ENCODE assay signal across 30 cellular contexts in the genomic region with DNA sequence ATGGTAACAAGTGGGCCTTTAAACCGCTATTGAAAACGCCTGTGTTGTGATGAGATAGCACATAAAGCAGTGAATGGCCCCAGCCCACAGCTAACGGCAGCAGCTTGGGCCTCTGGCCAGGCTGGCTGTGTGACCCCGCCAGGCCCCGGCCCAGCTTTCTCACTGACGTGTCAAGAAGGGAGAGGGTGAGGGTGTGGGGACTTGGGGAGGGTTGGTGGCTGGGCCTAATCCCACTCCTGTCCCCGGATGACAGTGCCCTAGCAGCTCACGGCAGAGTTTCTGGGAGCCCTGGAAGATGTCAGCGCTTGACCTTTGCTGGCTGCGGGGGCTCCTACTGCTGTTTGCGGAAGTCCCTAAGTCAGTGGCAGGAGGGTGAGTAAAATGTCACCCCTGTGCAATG.
"Had no signal": no experiment of that assay in that cellular context is flagged by ENCODE, and none has a peak within 500 bp of the region (broad histone marks: within the 10 kb centered on the region; RNA-seq: fewer than 3 reads in every experiment).

No MANE protein-coding gene starts in this region.

- H3K9me3 Mint-ChIP-seq: activated T-cell treated with anti-CD3 and anti-CD28 coated beads, Interleukin-2, amount 50 U/mL, for 24 hours; central memory CD8-positive, alpha-beta T cell had no signal

- DNase-seq: activated CD4-positive, alpha-beta memory T cell treated with anti-CD3 and anti-CD28 coated beads for 36 hours; activated CD4-positive, alpha-beta T cell treated with anti-CD3 and anti-CD28 coated beads for 36 hours; activated CD4-positive, alpha-beta T cell treated with anti-CD3 and anti-CD28 coated beads, Interleukin-2, amount 10 ng/mL, durations not matched to agents 24 days and 14 days; activated CD4-positive, CD25-positive, alpha-beta regulatory T cell; activated CD4-positive, CD25-positive, alpha-beta regulatory T cell treated with anti-CD3 and anti-CD28 coated beads, Interleukin-2, amount 50 U/mL, for 72 hours; activated CD8-positive, alpha-beta memory T cell treated with anti-CD3 and anti-CD28 coated beads, Interleukin-2, amount 50 U/mL, for 48 hours; activated gamma-delta T cell; activated naive CD4-positive, alpha-beta T cell; activated naive CD4-positive, alpha-beta T cell treated with anti-CD3 and anti-CD28 coated beads, Interleukin-2, amount 10 ng/mL, durations not matched to agents 7 days and 5 days; activated naive CD8-positive, alpha-beta T cell treated with anti-CD3 and anti-CD28 coated beads, Interleukin-2, amount 10 ng/mL, durations not matched to agents 7 days and 5 days; activated T-cell treated with anti-CD3 and anti-CD28 coated beads for 4 hours; activated T-cell treated with anti-CD3 and anti-CD28 coated beads, Interleukin-2, amount 50 U/mL, for 24 hours; activated T-cell treated with anti-CD3 and anti-CD28 coated beads, Interleukin-2, amount 50 U/mL, for 72 hours; cortex of kidney; dermis blood vessel endothelial cell; effector CD4-positive, alpha-beta T cell; effector memory CD8-positive, alpha-beta T cell; esophagus squamous epithelium; foreskin melanocyte; T-helper 2 cell had no signal

- H3K27ac Mint-ChIP-seq: activated CD4-positive, alpha-beta memory T cell treated with anti-CD3 and anti-CD28 coated beads for 36 hours; activated CD4-positive, alpha-beta T cell treated with anti-CD3 and anti-CD28 coated beads for 36 hours; activated CD4-positive, alpha-beta T cell treated with anti-CD3 and anti-CD28 coated beads, Interleukin-2, amount 10 ng/mL, durations not matched to agents 24 days and 14 days; activated naive CD4-positive, alpha-beta T cell treated with anti-CD3 and anti-CD28 coated beads, Interleukin-2, amount 10 ng/mL, durations not matched to agents 7 days and 5 days; activated naive CD4-positive, alpha-beta T cell treated with anti-CD3 and anti-CD28 coated beads, Interleukin-2, amount 50 U/mL, for 72 hours; activated naive CD8-positive, alpha-beta T cell treated with anti-CD3 and anti-CD28 coated beads, Interleukin-2, amount 10 ng/mL, durations not matched to agents 7 days and 5 days; activated T-cell treated with anti-CD3 and anti-CD28 coated beads, Interleukin-2, amount 50 U/mL, for 24 hours; activated T-cell treated with anti-CD3 and anti-CD28 coated beads, Interleukin-2, amount 50 U/mL, for 72 hours; brain; effector memory CD8-positive, alpha-beta T cell had no signal

- FAIRE-seq: bronchial epithelial cell, colon, endometrium, endothelial cell of umbilical vein had no signal

- H3K36me3 Mint-ChIP-seq: activated CD4-positive, alpha-beta memory T cell treated with anti-CD3 and anti-CD28 coated beads for 36 hours; activated naive CD4-positive, alpha-beta T cell treated with anti-CD3 and anti-CD28 coated beads, Interleukin-2, amount 10 ng/mL, durations not matched to agents 7 days and 5 days; activated naive CD4-positive, alpha-beta T cell treated with anti-CD3 and anti-CD28 coated beads, Interleukin-2, amount 50 U/mL, for 72 hours; activated naive CD8-positive, alpha-beta T cell treated with anti-CD3 and anti-CD28 coated beads, Interleukin-2, amount 10 ng/mL, durations not matched to agents 7 days and 5 days; brain had no signal

- H3K4me1 Mint-ChIP-seq: activated CD4-positive, alpha-beta T cell treated with anti-CD3 and anti-CD28 coated beads for 36 hours; activated CD4-positive, alpha-beta T cell treated with anti-CD3 and anti-CD28 coated beads, Interleukin-2, amount 10 ng/mL, durations not matched to agents 24 days and 14 days; activated naive CD4-positive, alpha-beta T cell treated with anti-CD3 and anti-CD28 coated beads, Interleukin-2, amount 10 ng/mL, durations not matched to agents 7 days and 5 days; activated naive CD8-positive, alpha-beta T cell treated with anti-CD3 and anti-CD28 coated beads, Interleukin-2, amount 10 ng/mL, durations not matched to agents 7 days and 5 days; brain; central memory CD8-positive, alpha-beta T cell had no signal

- H3K9me3 ChIP-seq: ascending aorta had no signal

- H3K4me3 ChIP-seq: ascending aorta, esophagus squamous epithelium, gastroesophageal sphincter had no signal

- H3K27me3 Mint-ChIP-seq: activated CD4-positive, alpha-beta T cell treated with anti-CD3 and anti-CD28 coated beads, Interleukin-2, amount 10 ng/mL, durations not matched to agents 24 days and 14 days had no signal

- H3K36me3 ChIP-seq: ascending aorta, esophagus squamous epithelium, gastroesophageal sphincter had no signal

- H3K4me3 Mint-ChIP-seq: activated CD4-positive, alpha-beta memory T cell treated with anti-CD3 and anti-CD28 coated beads for 36 hours; activated CD4-positive, alpha-beta T cell treated with anti-CD3 and anti-CD28 coated beads for 36 hours; activated CD4-positive, alpha-beta T cell treated with anti-CD3 and anti-CD28 coated beads, Interleukin-2, amount 10 ng/mL, durations not matched to agents 24 days and 14 days; activated naive CD4-positive, alpha-beta T cell treated with anti-CD3 and anti-CD28 coated beads, Interleukin-2, amount 10 ng/mL, durations not matched to agents 7 days and 5 days; activated naive CD8-positive, alpha-beta T cell treated with anti-CD3 and anti-CD28 coated beads, Interleukin-2, amount 10 ng/mL, durations not matched to agents 7 days and 5 days; activated T-cell treated with anti-CD3 and anti-CD28 coated beads, Interleukin-2, amount 50 U/mL, for 24 hours; activated T-cell treated with anti-CD3 and anti-CD28 coated beads, Interleukin-2, amount 50 U/mL, for 72 hours; brain; central memory CD8-positive, alpha-beta T cell; effector memory CD8-positive, alpha-beta T cell had no signal

- ATAC-seq: activated CD4-positive, alpha-beta T cell treated with anti-CD3 and anti-CD28 coated beads for 36 hours; activated naive CD4-positive, alpha-beta T cell treated with anti-CD3 and anti-CD28 coated beads, Interleukin-2, amount 50 U/mL, for 72 hours; activated T-cell treated with anti-CD3 and anti-CD28 coated beads, Interleukin-2, amount 50 U/mL, for 72 hours; effector memory CD8-positive, alpha-beta T cell; gastroesophageal sphincter had no signal

- H3K27me3 ChIP-seq: ascending aorta, esophagus squamous epithelium had no signal

- H3K4me1 ChIP-seq: ascending aorta, esophagus squamous epithelium, gastroesophageal sphincter had no signal

- H3K27ac ChIP-seq: ascending aorta, epithelial cell of prostate, esophagus squamous epithelium, gastroesophageal sphincter had no signal
